Comparison of ENCODE assay signal across 2 cellular contexts in the genomic region with DNA sequence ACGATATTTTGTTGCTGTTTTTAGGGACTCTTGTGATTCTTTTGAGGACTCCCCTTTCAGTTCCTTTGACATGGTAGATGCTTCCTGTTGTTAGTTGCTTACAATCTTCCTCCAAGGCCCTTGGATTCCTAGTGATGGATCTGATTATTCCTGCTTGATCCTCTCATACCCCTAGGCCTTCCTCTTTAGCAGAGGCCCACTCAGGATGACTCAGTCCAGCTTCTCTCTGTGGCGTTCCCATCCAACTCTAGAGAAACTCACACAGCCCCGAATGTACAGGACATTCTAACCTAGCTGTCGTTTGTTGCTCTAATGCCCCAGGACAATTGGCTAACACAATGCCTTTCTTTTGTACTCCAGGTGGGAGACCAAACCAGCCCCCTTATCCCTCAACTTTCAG.
TF ChIP-seq lines count a peak whose summit lies in the region.

No MANE protein-coding gene starts in this region.

TF ChIP-seq in IMR-90, 13 proteins besides CTCF, POLR2A, EP300 and RAD21:
- TF ChIP-seq, protein P1, sequence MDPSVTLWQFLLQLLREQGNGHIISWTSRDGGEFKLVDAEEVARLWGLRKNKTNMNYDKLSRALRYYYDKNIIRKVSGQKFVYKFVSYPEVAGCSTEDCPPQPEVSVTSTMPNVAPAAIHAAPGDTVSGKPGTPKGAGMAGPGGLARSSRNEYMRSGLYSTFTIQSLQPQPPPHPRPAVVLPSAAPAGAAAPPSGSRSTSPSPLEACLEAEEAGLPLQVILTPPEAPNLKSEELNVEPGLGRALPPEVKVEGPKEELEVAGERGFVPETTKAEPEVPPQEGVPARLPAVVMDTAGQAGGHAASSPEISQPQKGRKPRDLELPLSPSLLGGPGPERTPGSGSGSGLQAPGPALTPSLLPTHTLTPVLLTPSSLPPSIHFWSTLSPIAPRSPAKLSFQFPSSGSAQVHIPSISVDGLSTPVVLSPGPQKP (IDR thresholded peaks at IDR 0.05; ENCODE audit: borderline replicate concordance, low read depth, low read length): no peak
- TF ChIP-seq MAFK (IDR thresholded peaks at IDR 0.05; ENCODE audit: low read depth, low read length) (no peak), MAZ (IDR thresholded peaks at IDR 0.05; ENCODE audit: borderline replicate concordance, low read depth, low read length) (no peak), BHLHE40 (IDR thresholded peaks at IDR 0.05; ENCODE audit: low read depth, low read length) (no peak), RFX5 (IDR thresholded peaks at IDR 0.05; ENCODE audit: low read depth, low read length) (no peak), SMC3 (IDR thresholded peaks at IDR 0.05; ENCODE audit: low read depth, low read length) (no peak), CEBPB (IDR thresholded peaks at IDR 0.05; ENCODE audit: low read depth, low read length) (no peak), MXI1 (IDR thresholded peaks at IDR 0.05; ENCODE audit: borderline replicate concordance, low read depth, low read length) (no peak), NFE2L2 (IDR thresholded peaks at IDR 0.05; ENCODE audit: low read depth, low read length) (no peak), FOS (IDR thresholded peaks at IDR 0.05; ENCODE audit: low read depth, low read length) (no peak), RCOR1 (IDR thresholded peaks at IDR 0.05; ENCODE audit: insufficient replicate concordance, low read length) (no peak), CHD1 (IDR thresholded peaks at IDR 0.05; ENCODE audit: low read depth, low read length) (no peak)
- TF ChIP-seq, protein P2, sequence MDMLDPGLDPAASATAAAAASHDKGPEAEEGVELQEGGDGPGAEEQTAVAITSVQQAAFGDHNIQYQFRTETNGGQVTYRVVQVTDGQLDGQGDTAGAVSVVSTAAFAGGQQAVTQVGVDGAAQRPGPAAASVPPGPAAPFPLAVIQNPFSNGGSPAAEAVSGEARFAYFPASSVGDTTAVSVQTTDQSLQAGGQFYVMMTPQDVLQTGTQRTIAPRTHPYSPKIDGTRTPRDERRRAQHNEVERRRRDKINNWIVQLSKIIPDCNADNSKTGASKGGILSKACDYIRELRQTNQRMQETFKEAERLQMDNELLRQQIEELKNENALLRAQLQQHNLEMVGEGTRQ (IDR thresholded peaks at IDR 0.05; ENCODE audit: low read depth, low read length): no peak

TF ChIP-seq in H1, 55 proteins besides CTCF, POLR2A, EP300 and RAD21:
- TF ChIP-seq EZH2 (IDR thresholded peaks at IDR 0.05; ENCODE audit: low read depth, low read length, severe bottlenecking): no peak
